ENCODE assay signal across 24 cellular contexts in the genomic region with DNA sequence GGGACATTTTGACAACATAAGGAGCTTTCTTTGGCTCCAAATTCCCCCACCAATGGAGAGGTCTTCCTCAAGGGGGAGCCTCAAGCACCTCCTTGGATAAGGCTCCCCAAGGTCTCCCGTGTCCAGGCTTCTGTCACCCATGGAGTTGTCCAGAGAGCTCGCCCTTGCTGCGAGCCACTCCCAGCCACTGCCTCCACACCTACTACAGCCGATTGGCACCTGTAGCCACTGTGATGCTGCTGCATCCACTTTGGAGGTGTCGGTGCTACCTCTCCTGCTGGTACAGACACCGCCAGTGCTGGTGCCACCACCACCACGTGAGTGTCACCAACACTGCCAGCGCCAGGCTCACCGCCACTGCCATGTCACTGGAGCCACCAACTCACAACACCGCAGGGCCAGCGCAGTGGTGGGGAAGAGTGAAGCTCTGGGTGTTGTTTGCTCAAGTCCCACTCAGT. TPM values are rescaled to one million over a fixed set of nuclear protein-coding genes. Genes with fewer than 3 reads are reported as not detected.
DNase-seq lines count a peak whose midpoint lies in the region; ATAC-seq and TF ChIP-seq lines count a peak whose summit lies in the region.
"Had no signal": no experiment of that assay in that cellular context is flagged by ENCODE, and none has a peak within 500 bp of the region (broad histone marks: within the 10 kb centered on the region; RNA-seq: fewer than 3 reads in every experiment).

No MANE protein-coding gene starts in this region.

- no peaks in the 10 kb centered on the region for H3K79me2 ChIP-seq in H9 (ENCODE audit: insufficient read depth, low read length)

- no peaks in the 10 kb centered on the region for H3K79me1 ChIP-seq in H9 (ENCODE audit: insufficient read depth, low read depth, low read length, poor library complexity, severe bottlenecking)

- H3K27me3 Mint-ChIP-seq in H9 (ENCODE audit: low read depth) (peaks cover 8% of the 10 kb centered on the region; the same call in 1 of the 2 replicates), WTC11 (ENCODE audit: low read depth) (no peaks in the 10 kb centered on the region; the same call in 1 of the 2 replicates)
- H3K27me3 Mint-ChIP-seq: B cell, IgD-negative memory B cell had no signal

- in situ Hi-C loops in KBM-7 (cut with MboI; ENCODE audit: low pct_unique_long_range_greater_than_20kb, low sequenced_read_pairs), result no loop called here

- no peak overlapping the region for H3K4ac ChIP-seq in H9 (ENCODE audit: low read depth, low read length)

- no peaks in the 10 kb centered on the region for H4K20me1 ChIP-seq in H9 (ENCODE audit: control insufficient read depth, insufficient read depth, insufficient read length)

- H3K4me3 Mint-ChIP-seq in H9 (no peak overlapping the region), WTC11 (no peak overlapping the region)
- no peak overlapping the region for H3K4me3 Mint-ChIP-seq in stimulated activated effector memory CD8-positive, alpha-beta T cell treated with anti-CD3 and anti-CD28 coated beads, Interleukin-12 subunit alpha, Interleukin-12 subunit beta, amount 100 ng/mL, for 72 hours
- H3K4me3 Mint-ChIP-seq: activated CD8-positive, alpha-beta T cell treated with anti-CD3 and anti-CD28 coated beads, Interleukin-2, amount 10 ng/mL, durations not matched to agents 7 days and 5 days; B cell; IgD-negative memory B cell had no signal

- H3K9me3 Mint-ChIP-seq in H9 (no peaks in the 10 kb centered on the region), WTC11 (no peaks in the 10 kb centered on the region)
- H3K9me3 Mint-ChIP-seq in stimulated activated effector memory CD8-positive, alpha-beta T cell treated with anti-CD3 and anti-CD28 coated beads, Interleukin-12 subunit alpha, Interleukin-12 subunit beta, amount 100 ng/mL, for 72 hours, result no peaks in the 10 kb centered on the region
- H3K9me3 Mint-ChIP-seq: IgD-negative memory B cell had no signal

- CTCF ChIA-PET in WTC11 (lab: Charles Lee), result interaction anchor here (0.7 to 2.1 kb wide), 18 partner anchors 8 to 348 kb away, joined by 3 to 12 read pairs (median 4); partner anchors contain the start of gene SHTN1

- no peak overlapping the region for H2AFZ ChIP-seq in H9 (ENCODE audit: low read length)

- H3K14ac ChIP-seq in H9 (ENCODE audit: insufficient read depth, low read length), result no peak overlapping the region

- no peak overlapping the region for H2AK5ac ChIP-seq in H9 (ENCODE audit: insufficient read length, low read length)

- no peak overlapping the region for H3K23ac ChIP-seq in H9 (ENCODE audit: insufficient read length, low read depth, low read length)

- H3K27ac Mint-ChIP-seq in H9 (peak overlapping the region in 1 of 3 experiments; percentile 42; a peak in 1 of 7 replicates), WTC11 (no peak overlapping the region)
- H3K27ac Mint-ChIP-seq in stimulated activated effector memory CD8-positive, alpha-beta T cell treated with anti-CD3 and anti-CD28 coated beads, Interleukin-12 subunit alpha, Interleukin-12 subunit beta, amount 100 ng/mL, for 72 hours, result no peak overlapping the region
- H3K27ac Mint-ChIP-seq: activated CD8-positive, alpha-beta T cell treated with anti-CD3 and anti-CD28 coated beads, Interleukin-2, amount 10 ng/mL, durations not matched to agents 7 days and 5 days; B cell; IgD-negative memory B cell had no signal

- H4K5ac ChIP-seq in H9 (ENCODE audit: insufficient read length, low read depth, low read length), result no peak overlapping the region

- no peak overlapping the region for H2BK5ac ChIP-seq in H9 (ENCODE audit: insufficient read length, low read length)

- no peaks in the 10 kb centered on the region for H3K9me3 ChIP-seq in H9 (ENCODE audit: control insufficient read depth, low read depth, low read length)
- H3K9me3 ChIP-seq: adrenal gland, gastrocnemius medialis, lower lobe of right lung had no signal

- POLR2A ChIA-PET in WTC11 (lab: Charles Lee), result interaction anchor here (1.1 kb wide), 1 partner anchor 22 kb away, joined by 3 read pairs; the partner anchor contains the start of gene ENO4

- TF ChIP-seq CTCF in H9 (conservative IDR thresholded peaks at IDR 0.05) (peak; percentile 47; the same call in 2 of the 3 replicates), WTC11 (IDR thresholded peaks at IDR 0.05) (no peak), fibroblast of villous mesenchyme (IDR thresholded peaks at IDR 0.05; ENCODE audit: insufficient read depth, low read depth, low read length) (peak; percentile 39)

- no peaks in the 10 kb centered on the region for H3K23me2 ChIP-seq in H9 (ENCODE audit: insufficient read length, low read depth, low read length, poor library complexity, severe bottlenecking)

- H3K4me1 ChIP-seq in H9 (ENCODE audit: insufficient read depth, low read length), result no peaks in the 10 kb centered on the region; the same call in 1 of the 2 replicates
- H3K4me1 ChIP-seq: adrenal gland, gastrocnemius medialis, lower lobe of right lung had no signal

- no peak overlapping the region for H2BK15ac ChIP-seq in H9 (ENCODE audit: low read depth, low read length)

- ATAC-seq in WTC11 (peak; percentile 78), GM19397 (IDR thresholded peaks at IDR 0.05; ENCODE audit: unreplicated experiment) (no peak)
- ATAC-seq in stimulated activated effector memory CD8-positive, alpha-beta T cell treated with anti-CD3 and anti-CD28 coated beads, Interleukin-12 subunit alpha, Interleukin-12 subunit beta, amount 100 ng/mL, for 72 hours, result peak; percentile 31
- ATAC-seq: activated CD8-positive, alpha-beta T cell treated with anti-CD3 and anti-CD28 coated beads, Interleukin-2, amount 10 ng/mL, durations not matched to agents 7 days and 5 days; gastrocnemius medialis; GM12878; stimulated activated naive CD8-positive, alpha-beta T cell treated with anti-CD3 and anti-CD28 coated beads, Interleukin-15, Interleukin-2, amounts not matched to agents 100 U/mL and 50 U/mL, for 24 hours had no signal

- no peak for DNase-seq in H9
- DNase-seq in WTC11 (ENCODE audit: low spot score), result no peak
- DNase-seq in fibroblast of villous mesenchyme (ENCODE audit: low read depth), result peak; percentile 7
- DNase-seq in stimulated activated effector memory CD8-positive, alpha-beta T cell treated with anti-CD3 and anti-CD28 coated beads, Interleukin-12 subunit alpha, Interleukin-12 subunit beta, amount 100 ng/mL, for 72 hours (ENCODE audit: low spot score in 2 of 2), result no peak
- DNase-seq in KBM-7, result no peak
- no peak for DNase-seq in central memory CD4-positive, alpha-beta T cell
- DNase-seq in activated effector memory CD4-positive, alpha-beta T cell treated with anti-CD3 and anti-CD28 coated beads, Interleukin-2, amount 50 U/mL, for 16 hours, result no peak
- DNase-seq: activated CD4-positive, CD25-positive, alpha-beta regulatory T cell; activated CD8-positive, alpha-beta T cell treated with anti-CD3 and anti-CD28 coated beads, Interleukin-2, amount 10 ng/mL, durations not matched to agents 7 days and 5 days; activated naive CD4-positive, alpha-beta T cell; activated T-cell treated with anti-CD3 and anti-CD28 coated beads, Interleukin-2, amount 50 U/mL, for 1 hour; adrenal gland; DMS79 treated with DMSO at 0.1 percent for 48 hours; gastrocnemius medialis; lower lobe of right lung; NCI-H526; stimulated activated CD4-positive, alpha-beta T cell treated with anti-CD3 and anti-CD28 coated beads, Interleukin-2, amount 100 ng/mL, for 48 hours; stimulated activated naive CD8-positive, alpha-beta T cell treated with anti-CD3 and anti-CD28 coated beads, Interleukin-15, Interleukin-2, amounts not matched to agents 100 U/mL and 50 U/mL, for 24 hours had no signal

- H3K36me3 Mint-ChIP-seq in H9 (ENCODE audit: insufficient read depth in 1 of 3, low read depth in 3 of 3) (peaks cover 0 to 7% (median 0%) of the 10 kb centered on the region in 3 experiments; a peak in 1 of 7 replicates), WTC11 (no peaks in the 10 kb centered on the region)
- no peaks in the 10 kb centered on the region for H3K36me3 Mint-ChIP-seq in stimulated activated effector memory CD8-positive, alpha-beta T cell treated with anti-CD3 and anti-CD28 coated beads, Interleukin-12 subunit alpha, Interleukin-12 subunit beta, amount 100 ng/mL, for 72 hours

- H2BK20ac ChIP-seq in H9 (ENCODE audit: low read depth, low read length, poor library complexity, severe bottlenecking), result no peak overlapping the region

- H3K27me3 ChIP-seq in H9 (ENCODE audit: insufficient read depth, low read length), result no peaks in the 10 kb centered on the region
- H3K27me3 ChIP-seq: adrenal gland, gastrocnemius medialis had no signal

- no peak overlapping the region for H3K4me3 ChIP-seq in fibroblast of villous mesenchyme (ENCODE audit: low read depth, low read length)
- H3K4me3 ChIP-seq: adrenal gland, cardiac muscle cell, gastrocnemius medialis, GM12878, lower lobe of right lung had no signal

- H3K4me1 Mint-ChIP-seq in H9, result peaks cover 19 to 24% of the 10 kb centered on the region in 2 experiments
- peaks cover 23% of the 10 kb centered on the region for H3K4me1 Mint-ChIP-seq in WTC11
- H3K4me1 Mint-ChIP-seq in stimulated activated effector memory CD8-positive, alpha-beta T cell treated with anti-CD3 and anti-CD28 coated beads, Interleukin-12 subunit alpha, Interleukin-12 subunit beta, amount 100 ng/mL, for 72 hours, result no peaks in the 10 kb centered on the region
- H3K4me1 Mint-ChIP-seq: B cell, IgD-negative memory B cell had no signal

- H3K9ac ChIP-seq in H9 (ENCODE audit: extremely low read depth, insufficient read length, low read length), result no peak overlapping the region

- no CpG with 5 or more reads among the region's 11 CpGs for WGBS in H9 (ENCODE audit: extremely low coverage, insufficient read length, low lambda C conversion rate)

- H3K4me2 ChIP-seq in H9 (ENCODE audit: insufficient read depth, insufficient read length, low read length), result no peak overlapping the region

- no peak overlapping the region for H3T11ph ChIP-seq in H9 (ENCODE audit: low read length)

- no peak overlapping the region for H4K91ac ChIP-seq in H9 (ENCODE audit: insufficient read length, low read depth, low read length)

- H2BK120ac ChIP-seq in H9 (ENCODE audit: low read depth, low read length, poor library complexity, severe bottlenecking), result no peak overlapping the region

- H2BK12ac ChIP-seq in H9 (ENCODE audit: insufficient read length, low read depth, low read length), result no peak overlapping the region

- H3K27ac ChIP-seq in H9 (ENCODE audit: insufficient read length, low read depth, low read length), result no peak overlapping the region
- H3K27ac ChIP-seq: adrenal gland, cardiac muscle cell, gastrocnemius medialis, HL-60, lower lobe of right lung had no signal

- no peak overlapping the region for H3K18ac ChIP-seq in H9 (ENCODE audit: insufficient read length, low read depth, low read length)

- no peak overlapping the region for H3K56ac ChIP-seq in H9 (ENCODE audit: insufficient read length, low read depth, low read length)

- no peak overlapping the region for H4K8ac ChIP-seq in H9 (replicated peaks; ENCODE audit: insufficient read length, low read depth, low read length)

TF ChIP-seq in WTC11, 78 proteins besides CTCF, POLR2A, EP300 and RAD21 (continues in another document):
- TF ChIP-seq FOXJ3 (CRISPR knock-in tag; IDR thresholded peaks at IDR 0.05; ENCODE audit: borderline replicate concordance), result no peak

RNA-seq across cellular contexts. Expression of gene ENO4, which starts 22.1 kb away (rescaled TPM):
- total RNA-seq in H9 (2021), result 0.18 and 0.26 TPM in 2 replicates
- 0.27 to 1.1 TPM (median 0.42 TPM) in 3 replicates for total RNA-seq in WTC11 (2021)
- total RNA-seq in fibroblast of villous mesenchyme, result under 0.01 TPM in 1 of 2 replicates, not detected in the other
- total RNA-seq: activated CD8-positive, alpha-beta T cell treated with anti-CD3 and anti-CD28 coated beads, Interleukin-2, amount 10 ng/mL, durations not matched to agents 7 days and 5 days; gastrocnemius medialis; GM12878 had no signal
